In the genomic region with DNA sequence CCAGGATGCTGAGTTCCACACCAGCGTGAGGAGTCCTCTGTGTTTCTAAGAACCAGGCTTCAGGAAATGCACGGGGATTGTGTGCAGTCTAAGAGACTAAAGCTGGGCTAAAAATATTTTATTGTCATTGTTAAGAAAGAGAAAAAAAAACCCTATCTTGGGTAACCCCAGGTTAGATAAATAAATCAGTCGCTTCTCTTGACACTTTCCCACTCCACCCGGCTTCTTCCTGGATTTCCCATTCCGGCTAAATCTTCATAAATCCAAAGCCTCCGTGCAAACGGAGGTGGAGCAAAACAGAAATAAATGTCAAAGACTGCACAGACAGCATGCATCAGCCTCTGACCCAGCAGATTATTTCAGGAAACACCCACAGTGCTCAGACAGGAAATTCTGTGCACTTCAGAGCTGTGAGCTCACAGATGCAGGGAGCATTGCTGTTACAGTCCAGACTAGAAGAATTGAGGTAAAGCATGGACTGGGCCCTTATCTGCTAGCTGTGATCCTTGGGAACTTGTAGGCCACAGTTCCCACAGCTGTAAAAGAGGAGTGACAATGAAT, we compare ENCODE assay signal across 8 cellular contexts. TPM values are rescaled to one million over a fixed set of nuclear protein-coding genes. Genes with fewer than 3 reads are reported as not detected.
DNase-seq lines count a peak whose midpoint lies in the region; ATAC-seq, FAIRE-seq and TF ChIP-seq lines count a peak whose summit lies in the region.

No MANE protein-coding gene starts in this region.

- peaks cover 9% of the 10 kb centered on the region for H3K36me3 Mint-ChIP-seq in activated CD4-positive, alpha-beta T cell treated with anti-CD3 and anti-CD28 coated beads, Interleukin-2, amount 10 ng/mL, durations not matched to agents 7 days and 5 days (ENCODE audit: low read depth)

- TF ChIP-seq POLR2A in A549 (IDR thresholded peaks at IDR 0.05; ENCODE audit: low read length) (no peak), spleen (IDR thresholded peaks at IDR 0.05) (no peak), gastrocnemius medialis (IDR thresholded peaks at IDR 0.05) (no peak), suprapubic skin (IDR thresholded peaks at IDR 0.05) (no peak)

- H3K27ac Mint-ChIP-seq in activated CD4-positive, alpha-beta T cell treated with anti-CD3 and anti-CD28 coated beads, Interleukin-2, amount 10 ng/mL, durations not matched to agents 7 days and 5 days, result peak overlapping the region; percentile 89

- 45% methylated on average over 7 of the region's 7 CpGs for WGBS in A549 (ENCODE audit: missing lambda C conversion rate)
- 1 to 5% (median 3%) methylated on average over 7 of the region's 7 CpGs for WGBS in spleen, 5 donors
- 17% methylated on average over 7 of the region's 7 CpGs for WGBS in suprapubic skin

- H3K4me3 Mint-ChIP-seq in activated CD4-positive, alpha-beta T cell treated with anti-CD3 and anti-CD28 coated beads, Interleukin-2, amount 10 ng/mL, durations not matched to agents 7 days and 5 days, result peak overlapping the region; percentile 51

- H3K9me3 ChIP-seq in A549 (peaks cover 6% of the 10 kb centered on the region), spleen (peaks cover 0 to 4% (median 0%) of the 10 kb centered on the region in 8 donors), gastrocnemius medialis (no peaks in the 10 kb centered on the region), suprapubic skin (no peaks in the 10 kb centered on the region)

- H3K36me3 ChIP-seq in spleen (no peaks in the 10 kb centered on the region), gastrocnemius medialis (no peaks in the 10 kb centered on the region), suprapubic skin (no peaks in the 10 kb centered on the region)

- peaks cover 7% of the 10 kb centered on the region for H3K9me3 Mint-ChIP-seq in activated CD4-positive, alpha-beta T cell treated with anti-CD3 and anti-CD28 coated beads, Interleukin-2, amount 10 ng/mL, durations not matched to agents 7 days and 5 days

- H3K4me3 ChIP-seq in A549, result no peak overlapping the region
- H3K4me3 ChIP-seq in spleen, result no peak overlapping the region
- H3K4me3 ChIP-seq in gastrocnemius medialis, result no peak overlapping the region
- H3K4me3 ChIP-seq in suprapubic skin, result no peak overlapping the region

- H3K4me1 ChIP-seq in A549, result peaks cover 6% of the 10 kb centered on the region; the same call in 1 of the 3 replicates
- peaks cover 13 to 51% (median 35%) of the 10 kb centered on the region in 6 donors for H3K4me1 ChIP-seq in spleen
- no peaks in the 10 kb centered on the region for H3K4me1 ChIP-seq in gastrocnemius medialis
- peaks cover 3% of the 10 kb centered on the region for H3K4me1 ChIP-seq in suprapubic skin

- FAIRE-seq in A549 (lab: Jason Lieb, UNC), result no peak

- peak overlapping the region in 1 of 2 experiments; percentile 13; a peak in 1 of 6 replicates for H3K27ac ChIP-seq in A549
- peak overlapping the region in 6 of 8 donors; percentile 5 to 70 (median 58) for H3K27ac ChIP-seq in spleen
- no peak overlapping the region for H3K27ac ChIP-seq in gastrocnemius medialis
- no peak overlapping the region for H3K27ac ChIP-seq in suprapubic skin

- no peak for TF ChIP-seq RAD21 in A549 (conservative IDR thresholded peaks at IDR 0.05 in 1 of 2, IDR thresholded peaks at IDR 0.05 in 1 of 2)

- 0 out of 3 replicates have a peak overlapping the region, but pooled peaks have one; percentile 20 for H3K4me2 ChIP-seq in A549

- ATAC-seq in A549 (peak; percentile 47 to 66; a peak in 3 of 6 replicates), GM18517 (IDR thresholded peaks at IDR 0.05; ENCODE audit: unreplicated experiment) (peak; percentile 45), HG03103 (IDR thresholded peaks at IDR 0.05; ENCODE audit: low read depth, unreplicated experiment) (peak; percentile 52), gastrocnemius medialis (no peak)

- CTCF ChIA-PET in A549 (lab: Yijun Ruan, JAX), result interaction anchor here (1.2 to 3.1 kb wide), 3 partner anchors 10 to 174 kb away, joined by 3 to 18 read pairs (median 3); no protein-coding TSS in a partner anchor
- CTCF ChIA-PET in activated CD4-positive, alpha-beta T cell treated with anti-CD3 and anti-CD28 coated beads, Interleukin-2, amount 10 ng/mL, durations not matched to agents 7 days and 5 days (lab: Charles Lee), result interaction anchor here (0.5 to 5.0 kb wide), 4 partner anchors 11 to 473 kb away, joined by 3 to 43 read pairs (median 4); no protein-coding TSS in a partner anchor

- in situ Hi-C loops in gastrocnemius medialis (cut with MboI; ENCODE audit: low sequenced_read_pairs in 4 of 4), result no loop called here

- no peaks in the 10 kb centered on the region for H3K27me3 Mint-ChIP-seq in activated CD4-positive, alpha-beta T cell treated with anti-CD3 and anti-CD28 coated beads, Interleukin-2, amount 10 ng/mL, durations not matched to agents 7 days and 5 days

- H3K27me3 ChIP-seq in spleen (replicated peaks in 1 of 7), result no peaks in the 10 kb centered on the region
- no peaks in the 10 kb centered on the region for H3K27me3 ChIP-seq in gastrocnemius medialis
- no peaks in the 10 kb centered on the region for H3K27me3 ChIP-seq in suprapubic skin

- peaks cover 52% of the 10 kb centered on the region for H3K4me1 Mint-ChIP-seq in activated CD4-positive, alpha-beta T cell treated with anti-CD3 and anti-CD28 coated beads, Interleukin-2, amount 10 ng/mL, durations not matched to agents 7 days and 5 days

- TF ChIP-seq CTCF in A549 (IDR thresholded peaks at IDR 0.05), result no peak
- TF ChIP-seq CTCF in spleen (IDR thresholded peaks at IDR 0.05 in 8 of 11, conservative IDR thresholded peaks at IDR 0.05 in 3 of 11), result no peak
- no peak for TF ChIP-seq CTCF in gastrocnemius medialis (IDR thresholded peaks at IDR 0.05 in 4 of 5, conservative IDR thresholded peaks at IDR 0.05 in 1 of 5)
- TF ChIP-seq CTCF in suprapubic skin (IDR thresholded peaks at IDR 0.05), result no peak

- POLR2A ChIA-PET in A549 (lab: Yijun Ruan, JAX), result interaction anchor here (0.6 to 2.5 kb wide), 2 partner anchors 10 to 174 kb away, joined by 3 to 18 read pairs; no protein-coding TSS in a partner anchor
- POLR2A ChIA-PET in activated CD4-positive, alpha-beta T cell treated with anti-CD3 and anti-CD28 coated beads, Interleukin-2, amount 10 ng/mL, durations not matched to agents 7 days and 5 days (lab: Charles Lee), result interaction anchor here (0.5 to 3.1 kb wide), 2 partner anchors 11 to 12 kb away, joined by 3 to 13 read pairs; no protein-coding TSS in a partner anchor

- intact Hi-C loops in spleen (cut with DNase I; ENCODE audit: low total_unique reads) (no loop called here), gastrocnemius medialis (cut with DNase I; ENCODE audit: low total_unique reads) (no loop called here)

- TF ChIP-seq EP300 in A549 (IDR thresholded peaks at IDR 0.05) (no peak), suprapubic skin (IDR thresholded peaks at IDR 0.05) (no peak)

- DNase-seq in A549 (ENCODE audit: low read depth in 1 of 2, low spot score in 1 of 2), result peak in 1 of 2 experiments; percentile 48
- DNase-seq in activated CD4-positive, alpha-beta T cell treated with anti-CD3 and anti-CD28 coated beads, Interleukin-2, amount 10 ng/mL, durations not matched to agents 7 days and 5 days, result peak; percentile 50
- peak; percentile 52 for DNase-seq in germinal center (ENCODE audit: low spot score)
- DNase-seq in spleen, result no peak
- no peak for DNase-seq in gastrocnemius medialis
- no peak for DNase-seq in suprapubic skin (ENCODE audit: low spot score in 2 of 2)

TF ChIP-seq in A549, 52 proteins besides CTCF, POLR2A, EP300 and RAD21:
- TF ChIP-seq NR3C1 (IDR thresholded peaks at IDR 0.05) (no peak), MAFK (IDR thresholded peaks at IDR 0.05; ENCODE audit: partially characterized antibody) (peak; percentile 17), HOXA7 (CRISPR knock-in tag; IDR thresholded peaks at IDR 0.05) (no peak)
- TF ChIP-seq, protein P1, sequence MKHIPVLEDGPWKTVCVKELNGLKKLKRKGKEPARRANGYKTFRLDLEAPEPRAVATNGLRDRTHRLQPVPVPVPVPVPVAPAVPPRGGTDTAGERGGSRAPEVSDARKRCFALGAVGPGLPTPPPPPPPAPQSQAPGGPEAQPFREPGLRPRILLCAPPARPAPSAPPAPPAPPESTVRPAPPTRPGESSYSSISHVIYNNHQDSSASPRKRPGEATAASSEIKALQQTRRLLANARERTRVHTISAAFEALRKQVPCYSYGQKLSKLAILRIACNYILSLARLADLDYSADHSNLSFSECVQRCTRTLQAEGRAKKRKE (CRISPR knock-in tag; IDR thresholded peaks at IDR 0.05; ENCODE audit: low read depth), result no peak
- TF ChIP-seq, protein P2, sequence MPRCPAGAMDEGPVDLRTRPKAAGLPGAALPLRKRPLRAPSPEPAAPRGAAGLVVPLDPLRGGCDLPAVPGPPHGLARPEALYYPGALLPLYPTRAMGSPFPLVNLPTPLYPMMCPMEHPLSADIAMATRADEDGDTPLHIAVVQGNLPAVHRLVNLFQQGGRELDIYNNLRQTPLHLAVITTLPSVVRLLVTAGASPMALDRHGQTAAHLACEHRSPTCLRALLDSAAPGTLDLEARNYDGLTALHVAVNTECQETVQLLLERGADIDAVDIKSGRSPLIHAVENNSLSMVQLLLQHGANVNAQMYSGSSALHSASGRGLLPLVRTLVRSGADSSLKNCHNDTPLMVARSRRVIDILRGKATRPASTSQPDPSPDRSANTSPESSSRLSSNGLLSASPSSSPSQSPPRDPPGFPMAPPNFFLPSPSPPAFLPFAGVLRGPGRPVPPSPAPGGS (IDR thresholded peaks at IDR 0.05), result no peak

RNA-seq across cellular contexts. Expression of a gene that starts 44.8 kb away (rescaled TPM):
- polyA plus RNA-seq in A549 (2011; rRNA removed) (0.30 and 0.49 TPM in 2 replicates), A549 (2017; fragmentation: RNase III; extraction: RNeasy Plus Mini Kit Qiagen cat#74134 plus additional on column Dnase treatment) (0.10 to 0.14 TPM (median 0.12 TPM) in 3 replicates), spleen (under 1 TPM in 2 of 3 donors, not detected in 1; 0.06 to 0.18 TPM)
- polyA plus RNA-seq in A549 (2012; cell fraction: cytosol; rRNA removed), result 0.25 and 0.40 TPM in 2 replicates
- polyA plus RNA-seq in A549 (2012; cell fraction: nucleus; rRNA removed), result 0.35 and 0.43 TPM in 2 replicates
- polyA minus RNA-seq in A549 (2011; rRNA and poly(A)+ RNA removed), result 1.2 and 1.5 TPM in 2 replicates
- total RNA-seq in activated CD4-positive, alpha-beta T cell treated with anti-CD3 and anti-CD28 coated beads, Interleukin-2, amount 10 ng/mL, durations not matched to agents 7 days and 5 days, result not detected
- total RNA-seq in spleen (under 1 TPM in 4 of 7 donors, not detected in 3; 0.10 to 0.42 (median 0.17) TPM), gastrocnemius medialis (1 to 10 TPM in 2 of 4 donors, under 1 TPM in 2; 0.17 to 1.4 (median 0.79) TPM), suprapubic skin (1 to 10 TPM; 1.8 to 3.1 (median 2.4) TPM)

Comparison
In these comparisons a context has a peak if more than half of its experiments do, and no peak if none do; other contexts are left out.
1. ATAC-seq: peak in A549 (2 of 2), GM18517 (single experiment) and HG03103 (single experiment); none in gastrocnemius medialis (0 of 2).
2. DNase-seq: peak in activated CD4-positive, alpha-beta T cell treated with anti-CD3 and anti-CD28 coated beads, Interleukin-2, amount 10 ng/mL, durations not matched to agents 7 days and 5 days (single experiment) and germinal center (single experiment); none in spleen (single experiment), gastrocnemius medialis (0 of 2) and suprapubic skin (0 of 2).
3. H3K27ac ChIP-seq: peak in spleen (6 of 8); none in gastrocnemius medialis (0 of 4) and suprapubic skin (single experiment).